In the genomic region with DNA sequence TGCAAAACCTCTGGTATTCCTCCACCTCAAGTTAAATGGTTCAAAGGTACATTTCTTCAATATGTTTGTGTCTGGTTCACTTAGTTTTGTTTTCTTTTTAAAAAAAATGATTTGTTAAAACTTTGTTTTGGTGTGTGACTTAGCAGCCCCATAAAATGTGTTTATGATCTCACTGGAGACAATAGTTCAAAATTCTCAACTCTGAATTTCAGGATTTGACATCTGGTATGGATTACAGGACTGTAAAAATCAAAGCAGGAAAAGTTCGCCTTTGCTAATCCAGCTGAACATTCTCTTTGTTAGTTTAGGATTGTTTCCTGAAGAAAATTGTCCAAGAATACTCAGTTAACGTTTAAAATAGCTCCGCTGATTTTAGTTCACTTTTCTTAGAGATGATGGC, we compare ENCODE assay signal across 24 cellular contexts.
DNase-seq lines count a peak whose midpoint lies in the region; ATAC-seq and TF ChIP-seq lines count a peak whose summit lies in the region.
"Had no signal": no experiment of that assay in that cellular context is flagged by ENCODE, and none has a peak within 500 bp of the region (broad histone marks: within the 10 kb centered on the region; RNA-seq: fewer than 3 reads in every experiment).

No MANE protein-coding gene starts in this region.

- no peak for ATAC-seq in left lung
- ATAC-seq: foreskin keratinocyte; stimulated activated effector memory CD8-positive, alpha-beta T cell treated with anti-CD3 and anti-CD28 coated beads, Interleukin-12 subunit alpha, Interleukin-12 subunit beta, amount 100 ng/mL, for 72 hours; T-helper 17 cell had no signal

- DNase-seq in EH (ENCODE audit: low read depth) (peak; percentile 57), SJSA1 (ENCODE audit: low read depth in 1 of 2, low spot score in 2 of 2) (peak in 1 of 2 experiments; percentile 61), foreskin fibroblast (peak; percentile 48 to 75), sigmoid colon (no peak), stomach (no peak), activated gamma-delta T cell treated with Interleukin-2 at 50 U/mL for 16 hours (no peak), left lung (no peak), NOMO-1 treated with dmso at 0.1 percent for 144 hours (lab: John Stamatoyannopoulos, UW; ENCODE audit: unreplicated experiment) (no peak)
- DNase-seq: activated CD4-positive, alpha-beta T cell treated with anti-CD3 and anti-CD28 coated beads, Interleukin-2, amount 50 U/mL, for 4 hours; activated naive CD4-positive, alpha-beta T cell treated with anti-CD3 and anti-CD28 coated beads for 36 hours; anterior cingulate cortex; EL; foreskin keratinocyte; GOT3; kidney; NCI-H1417; NCI-H2171; retina; SHP77 treated with DMSO at 0.1 percent for 48 hours; T-helper 17 cell; thyroid gland had no signal

- intact Hi-C loops in sigmoid colon (cut with DNase I) (no loop called here), stomach (cut with DNase I; ENCODE audit: low total_unique reads) (no loop called here), left lung (cut with DNase I) (loop anchor here in 1 of 2 donors (10.0 kb wide), 1 partner anchor 1941 kb away; no protein-coding TSS in a partner anchor)

- H3K27me3 ChIP-seq in SJSA1 (replicated peaks), result no peaks in the 10 kb centered on the region
- H3K27me3 ChIP-seq in sigmoid colon, result no peaks in the 10 kb centered on the region
- no peaks in the 10 kb centered on the region for H3K27me3 ChIP-seq in stomach
- no peaks in the 10 kb centered on the region for H3K27me3 ChIP-seq in left lung
- H3K27me3 ChIP-seq: foreskin keratinocyte, neutrophil, thyroid gland had no signal

- TF ChIP-seq EP300 in sigmoid colon (IDR thresholded peaks at IDR 0.05), result no peak
- TF ChIP-seq EP300 in stomach (IDR thresholded peaks at IDR 0.05), result no peak

- H3K4me1 ChIP-seq in SJSA1 (replicated peaks) (peaks cover 61% of the 10 kb centered on the region), sigmoid colon (peaks cover 0 to 51% (median 31%) of the 10 kb centered on the region in 4 donors), stomach (peaks cover 0 to 12% (median 6%) of the 10 kb centered on the region in 4 donors), left lung (peaks cover 0 to 9% of the 10 kb centered on the region in 2 donors)

- H3K4me3 ChIP-seq in SJSA1 (no peak overlapping the region), foreskin fibroblast (ENCODE audit: low read depth in 1 of 2, low read length in 2 of 2) (no peak overlapping the region), sigmoid colon (no peak overlapping the region), stomach (no peak overlapping the region), left lung (no peak overlapping the region)
- H3K4me3 ChIP-seq: thyroid gland had no signal

- H3K9me3 ChIP-seq in SJSA1 (replicated peaks) (no peaks in the 10 kb centered on the region), sigmoid colon (no peaks in the 10 kb centered on the region), stomach (no peaks in the 10 kb centered on the region), left lung (no peaks in the 10 kb centered on the region)
- H3K9me3 ChIP-seq: neutrophil, thyroid gland had no signal

- 51 to 73% methylated on average over 3 of the region's 3 CpGs for WGBS in sigmoid colon, 2 donors
- 59 to 83% (median 71%) methylated on average over 3 of the region's 3 CpGs for WGBS in stomach, 5 donors

- H3K36me3 ChIP-seq in SJSA1, result no peaks in the 10 kb centered on the region
- no peaks in the 10 kb centered on the region for H3K36me3 ChIP-seq in sigmoid colon
- H3K36me3 ChIP-seq in stomach, result no peaks in the 10 kb centered on the region
- no peaks in the 10 kb centered on the region for H3K36me3 ChIP-seq in left lung
- H3K36me3 ChIP-seq: neutrophil, thyroid gland had no signal

- peak overlapping the region; percentile 81 for H3K27ac ChIP-seq in SJSA1
- H3K27ac ChIP-seq in sigmoid colon, result peak overlapping the region in 3 of 4 donors; percentile 49 to 76 (median 50)
- H3K27ac ChIP-seq in stomach, result no peak overlapping the region
- peak overlapping the region in 1 of 2 donors; percentile 37 for H3K27ac ChIP-seq in left lung
- H3K27ac ChIP-seq: foreskin keratinocyte, neutrophil, thyroid gland, VCaP had no signal

- TF ChIP-seq POLR2A in sigmoid colon (IDR thresholded peaks at IDR 0.05) (no peak), stomach (IDR thresholded peaks at IDR 0.05) (no peak)

- TF ChIP-seq CTCF in foreskin fibroblast (IDR thresholded peaks at IDR 0.05; ENCODE audit: low read depth, low read length) (no peak), sigmoid colon (IDR thresholded peaks at IDR 0.05) (no peak), stomach (IDR thresholded peaks at IDR 0.05) (no peak), left lung (IDR thresholded peaks at IDR 0.05) (no peak)

Comparison
In these comparisons a context has a peak if more than half of its experiments do, and no peak if none do; other contexts are left out.
1. DNase-seq: peak in EH (single experiment) and foreskin fibroblast (2 of 2); none in sigmoid colon (single experiment), stomach (single experiment), activated gamma-delta T cell treated with Interleukin-2 at 50 U/mL for 16 hours (single experiment), left lung (0 of 2) and NOMO-1 treated with dmso at 0.1 percent for 144 hours (single experiment).
2. H3K27ac ChIP-seq: peak in SJSA1 (single experiment) and sigmoid colon (3 of 4); none in stomach (0 of 5).